In the genomic region with DNA sequence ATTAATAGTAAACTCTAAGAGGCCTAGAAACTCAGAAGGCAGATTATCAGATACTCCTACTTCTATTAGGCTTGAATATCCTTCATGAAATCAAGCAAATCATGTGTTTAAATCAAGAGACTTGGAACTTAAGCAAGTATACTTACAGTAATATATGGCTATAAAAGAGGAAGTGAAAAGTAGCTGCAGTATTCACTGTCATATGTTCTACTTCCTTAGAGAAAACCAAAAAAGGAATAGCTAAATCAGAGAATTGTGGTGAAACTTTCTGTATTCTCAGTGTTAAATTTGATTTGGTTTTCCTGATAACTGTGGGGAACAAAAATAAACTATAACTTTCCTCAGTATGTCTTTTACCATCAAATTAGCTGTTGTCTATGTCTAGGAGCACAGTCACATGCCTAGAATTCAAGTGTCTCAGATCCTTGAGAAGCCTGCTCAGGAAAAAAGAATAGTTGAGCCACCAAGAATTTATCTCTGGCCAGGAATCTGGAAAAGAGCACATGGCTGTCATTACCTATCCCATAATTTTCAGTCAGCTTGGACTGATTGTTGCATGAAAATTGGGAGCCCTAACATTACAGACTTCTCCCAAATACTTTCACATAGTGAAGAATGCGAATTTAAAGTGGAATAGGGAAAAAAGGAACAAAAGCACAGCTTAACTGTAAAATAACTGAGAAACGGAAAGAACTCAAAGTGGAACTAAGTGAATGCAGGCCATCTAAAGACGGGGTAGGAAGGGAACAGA, we compare ENCODE assay signal across 8 cellular contexts. TPM values are rescaled to one million over a fixed set of nuclear protein-coding genes. Genes with fewer than 3 reads are reported as not detected.
DNase-seq lines count a peak whose midpoint lies in the region; ATAC-seq and TF ChIP-seq lines count a peak whose summit lies in the region.

No MANE protein-coding gene starts in this region.

- H3K9me3 Mint-ChIP-seq in CD4-positive, alpha-beta memory T cell, result no peaks in the 10 kb centered on the region

- H3K27me3 ChIP-seq in CD4-positive, alpha-beta memory T cell (ENCODE audit: insufficient read depth, low read length), result no peaks in the 10 kb centered on the region
- H3K27me3 ChIP-seq in ascending aorta (no peaks in the 10 kb centered on the region), parathyroid adenoma (ENCODE audit: control insufficient read depth, insufficient read depth, low read length) (no peaks in the 10 kb centered on the region), tibial artery (no peaks in the 10 kb centered on the region), foreskin keratinocyte (no peaks in the 10 kb centered on the region), thyroid gland (no peaks in the 10 kb centered on the region)

- no peak for DNase-seq in CD4-positive, alpha-beta memory T cell
- DNase-seq in ascending aorta (ENCODE audit: low spot score in 2 of 2), result no peak
- no peak for DNase-seq in tibial artery
- DNase-seq in foreskin keratinocyte, result no peak
- no peak for DNase-seq in thyroid gland

- TF ChIP-seq CTCF in ascending aorta (IDR thresholded peaks at IDR 0.05), result no peak
- no peak for TF ChIP-seq CTCF in parathyroid adenoma (IDR thresholded peaks at IDR 0.05)
- TF ChIP-seq CTCF in tibial artery (IDR thresholded peaks at IDR 0.05), result no peak
- TF ChIP-seq CTCF in foreskin keratinocyte (conservative IDR thresholded peaks at IDR 0.05), result no peak
- TF ChIP-seq CTCF in thyroid gland (IDR thresholded peaks at IDR 0.05), result no peak

- H3K9me3 ChIP-seq in CD4-positive, alpha-beta memory T cell (ENCODE audit: control insufficient read depth in 1 of 2, low read length in 2 of 2), result no peaks in the 10 kb centered on the region
- H3K9me3 ChIP-seq in ascending aorta (no peaks in the 10 kb centered on the region), parathyroid adenoma (ENCODE audit: control insufficient read depth, low read length) (no peaks in the 10 kb centered on the region), tibial artery (no peaks in the 10 kb centered on the region), thyroid gland (no peaks in the 10 kb centered on the region)

- POLR2A ChIA-PET in CD4-positive, alpha-beta memory T cell (lab: Charles Lee; ENCODE audit: partially characterized antibody), result interaction anchor here (3.0 to 4.0 kb wide), 3 partner anchors 13 to 191 kb away, joined by 16 to 26 read pairs (median 22); a partner anchor contains a TSS

- no peak overlapping the region for H3K9ac ChIP-seq in parathyroid adenoma

- H3K4me3 ChIP-seq in CD4-positive, alpha-beta memory T cell (ENCODE audit: low read length in 2 of 2), result peak overlapping the region in 1 of 2 donors; percentile 89
- H3K4me3 ChIP-seq in ascending aorta (peak overlapping the region; percentile 92 to 99), parathyroid adenoma (ENCODE audit: low read depth, low read length) (no peak overlapping the region), tibial artery (peak overlapping the region in 1 of 2 donors; percentile 75), thyroid gland (replicated peaks in 1 of 3) (no peak overlapping the region)

- H3K27ac ChIP-seq in CD4-positive, alpha-beta memory T cell (ENCODE audit: low read depth, low read length), result peak overlapping the region; percentile 90
- H3K27ac ChIP-seq in ascending aorta, result peak overlapping the region; percentile 21 to 34
- H3K27ac ChIP-seq in parathyroid adenoma, result no peak overlapping the region
- H3K27ac ChIP-seq in tibial artery, result no peak overlapping the region
- H3K27ac ChIP-seq in foreskin keratinocyte, result no peak overlapping the region
- H3K27ac ChIP-seq in thyroid gland, result no peak overlapping the region

- intact Hi-C loops in CD4-positive, alpha-beta memory T cell (cut with micrococcal nuclease), result no loop called here
- intact Hi-C loops in ascending aorta (cut with DNase I), result no loop called here
- intact Hi-C loops in tibial artery (cut with DNase I; ENCODE audit: low total_unique reads), result no loop called here
- intact Hi-C loops in thyroid gland (cut with DNase I), result no loop called here

- ATAC-seq in GM19455 (IDR thresholded peaks at IDR 0.05; ENCODE audit: unreplicated experiment) (peak; percentile 37), HG03521 (IDR thresholded peaks at IDR 0.05; ENCODE audit: unreplicated experiment) (peak; percentile 27), foreskin keratinocyte (no peak)

- H3K36me3 ChIP-seq in CD4-positive, alpha-beta memory T cell (ENCODE audit: insufficient read depth, low read length), result no peaks in the 10 kb centered on the region
- no peaks in the 10 kb centered on the region for H3K36me3 ChIP-seq in ascending aorta
- H3K36me3 ChIP-seq in parathyroid adenoma (ENCODE audit: control insufficient read depth, insufficient read depth, low read length), result no peaks in the 10 kb centered on the region
- H3K36me3 ChIP-seq in tibial artery, result peaks cover 0 to 5% (median 0%) of the 10 kb centered on the region in 3 donors
- H3K36me3 ChIP-seq in thyroid gland, result no peaks in the 10 kb centered on the region

- peaks cover 34% of the 10 kb centered on the region for H3K4me1 ChIP-seq in CD4-positive, alpha-beta memory T cell (ENCODE audit: insufficient read depth, low read length)
- peaks cover 10 to 19% of the 10 kb centered on the region in 2 donors for H3K4me1 ChIP-seq in ascending aorta
- H3K4me1 ChIP-seq in parathyroid adenoma, result peaks cover 5% of the 10 kb centered on the region
- H3K4me1 ChIP-seq in tibial artery, result peaks cover 0 to 38% (median 28%) of the 10 kb centered on the region in 4 donors
- peaks cover 14% of the 10 kb centered on the region for H3K4me1 ChIP-seq in foreskin keratinocyte
- peaks cover 19 to 26% of the 10 kb centered on the region in 2 donors for H3K4me1 ChIP-seq in thyroid gland

- CTCF ChIA-PET in CD4-positive, alpha-beta memory T cell (lab: Charles Lee; ENCODE audit: partially characterized antibody), result interaction anchor here (1.4 to 3.0 kb wide), 2 partner anchors 56 to 68 kb away, joined by 4 to 25 read pairs; a partner anchor contains a TSS

- H3K27ac Mint-ChIP-seq in CD4-positive, alpha-beta memory T cell, result peak overlapping the region in 6 of 7 donors; percentile 28 to 98 (median 94)

- H2AFZ ChIP-seq in parathyroid adenoma, result no peak overlapping the region

- H3K4me1 Mint-ChIP-seq in CD4-positive, alpha-beta memory T cell, result peaks cover 35 to 59% (median 46%) of the 10 kb centered on the region in 4 donors

- no peaks in the 10 kb centered on the region for H3K27me3 Mint-ChIP-seq in CD4-positive, alpha-beta memory T cell

- TF ChIP-seq POLR2A in thyroid gland (IDR thresholded peaks at IDR 0.05), result no peak

- WGBS in thyroid gland, 2 donors, result 77 to 78% methylated on average over 3 of the region's 3 CpGs

- peaks cover 3 to 22% of the 10 kb centered on the region in 2 donors for H3K36me3 Mint-ChIP-seq in CD4-positive, alpha-beta memory T cell

- H3K4me2 ChIP-seq in parathyroid adenoma (ENCODE audit: low read length), result peak overlapping the region; percentile 87

- H3K4me3 Mint-ChIP-seq in CD4-positive, alpha-beta memory T cell, result peak overlapping the region; percentile 92 to 98 (median 96)

- H3K79me2 ChIP-seq in parathyroid adenoma, result peaks cover 8% of the 10 kb centered on the region

RNA-seq across cellular contexts. Expression of a gene that starts 1.7 kb away (rescaled TPM):
- total RNA-seq in CD4-positive, alpha-beta memory T cell, result 10 to 100 TPM; 34.3 to 34.9 TPM
- 10 to 100 TPM in 1 of 2 donors, 1 to 10 TPM in 1; 1.9 to 19.6 TPM for polyA plus RNA-seq in CD4-positive, alpha-beta memory T cell
- total RNA-seq in ascending aorta (24.4 TPM), foreskin keratinocyte (21.9 and 23.6 TPM in 2 replicates), thyroid gland (10 to 100 TPM; 25.0 to 30.6 (median 29.1) TPM)
- 11.2 and 11.8 TPM in 2 replicates for polyA plus RNA-seq in foreskin keratinocyte

RNA-seq across cellular contexts. Expression of a gene that starts 2.0 kb away (rescaled TPM):
- 1 to 10 TPM; 4.1 to 4.2 TPM for total RNA-seq in CD4-positive, alpha-beta memory T cell
- 1 to 10 TPM; 2.1 to 2.3 TPM for polyA plus RNA-seq in CD4-positive, alpha-beta memory T cell
- total RNA-seq in ascending aorta, result 3.7 TPM
- 23.0 and 24.6 TPM in 2 replicates for total RNA-seq in foreskin keratinocyte
- 10.7 and 11.3 TPM in 2 replicates for polyA plus RNA-seq in foreskin keratinocyte
- 10 to 100 TPM; 12.0 to 21.6 (median 19.5) TPM for total RNA-seq in thyroid gland

RNA-seq across cellular contexts. Expression of a gene that starts 56.0 kb away (rescaled TPM):
- 10 to 100 TPM; 44.4 to 47.3 TPM for total RNA-seq in CD4-positive, alpha-beta memory T cell
- 100 to 1,000 TPM; 149 to 213 TPM for polyA plus RNA-seq in CD4-positive, alpha-beta memory T cell
- total RNA-seq in ascending aorta, result 1.2 TPM
- 40.8 and 49.8 TPM in 2 replicates for total RNA-seq in foreskin keratinocyte
- 65.5 and 78.3 TPM in 2 replicates for polyA plus RNA-seq in foreskin keratinocyte
- 10 to 100 TPM; 23.0 to 73.5 (median 38.3) TPM for total RNA-seq in thyroid gland

RNA-seq across cellular contexts. Expression of a gene that starts 56.1 kb away (rescaled TPM):
- total RNA-seq in CD4-positive, alpha-beta memory T cell, result 10 to 100 TPM; 20.7 to 23.2 TPM
- 10 to 100 TPM; 19.2 to 25.7 TPM for polyA plus RNA-seq in CD4-positive, alpha-beta memory T cell
- total RNA-seq in ascending aorta, result 5.4 TPM
- total RNA-seq in foreskin keratinocyte, result 41.0 and 48.1 TPM in 2 replicates
- polyA plus RNA-seq in foreskin keratinocyte, result 19.7 and 24.3 TPM in 2 replicates
- 10 to 100 TPM; 17.7 to 25.8 (median 21.7) TPM for total RNA-seq in thyroid gland

Comparison
In these comparisons a context has a peak if more than half of its experiments do, and no peak if none do; other contexts are left out.
1. H3K27ac ChIP-seq: peak in CD4-positive, alpha-beta memory T cell (single experiment) and ascending aorta (2 of 2); none in parathyroid adenoma (single experiment), tibial artery (0 of 2), foreskin keratinocyte (single experiment) and thyroid gland (0 of 3).
2. H3K4me3 ChIP-seq: peak in ascending aorta (2 of 2); none in parathyroid adenoma (single experiment) and thyroid gland (0 of 3).
3. RNA of a gene that starts 56.0 kb away (total RNA-seq): 40.8 to 49.8 TPM in foreskin keratinocyte, 44.4 to 47.3 TPM in CD4-positive, alpha-beta memory T cell and 23.0 to 73.5 TPM in thyroid gland; 1.2 TPM in ascending aorta (single experiment); every median in the first group is over 10 times any median in the second.